ENCODE assay signal across 16 cellular contexts in the genomic region with DNA sequence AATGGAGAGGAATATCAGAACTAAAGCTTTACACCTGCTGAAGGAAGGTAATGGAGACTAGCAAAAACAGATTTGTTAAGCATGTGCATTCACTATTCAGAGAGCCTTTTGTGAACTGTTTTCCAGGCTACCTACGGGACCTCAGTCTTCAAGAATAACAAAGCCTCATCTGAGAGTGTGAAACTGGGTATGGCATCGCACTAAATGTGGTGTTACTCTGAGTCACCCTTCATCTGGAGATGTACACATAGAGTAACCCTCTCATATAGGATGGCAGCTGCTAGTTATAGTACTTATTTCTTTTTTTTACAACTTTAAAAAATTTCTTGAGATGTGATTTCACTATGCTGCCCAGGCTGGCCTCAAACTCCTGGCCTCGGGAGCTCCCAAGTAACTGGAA.
"Had no signal": no experiment of that assay in that cellular context is flagged by ENCODE, and none has a peak within 500 bp of the region (broad histone marks: within the 10 kb centered on the region; RNA-seq: fewer than 3 reads in every experiment).

No MANE protein-coding gene starts in this region.

- H3K4me3 Mint-ChIP-seq: activated CD4-positive, alpha-beta memory T cell treated with anti-CD3 and anti-CD28 coated beads, Interleukin-2, amount 10 ng/mL, durations not matched to agents 7 days and 5 days; activated naive CD8-positive, alpha-beta T cell treated with anti-CD3 and anti-CD28 coated beads, Interleukin-2, amount 50 U/mL, for 24 hours; activated T-cell treated with anti-CD3 and anti-CD28 coated beads, Interleukin-2, amount 50 U/mL, for 72 hours; effector memory CD8-positive, alpha-beta T cell; mesothelial cell of epicardium; stimulated activated naive CD8-positive, alpha-beta T cell treated with anti-CD3 and anti-CD28 coated beads, Interleukin-15, Interleukin-2, amounts not matched to agents 100 ng/mL and 50 ng/mL, for 24 hours had no signal

- ATAC-seq: activated naive CD8-positive, alpha-beta T cell treated with anti-CD3 and anti-CD28 coated beads, Interleukin-2, amount 50 U/mL, for 24 hours; activated T-cell treated with anti-CD3 and anti-CD28 coated beads, Interleukin-2, amount 50 U/mL, for 72 hours; effector memory CD8-positive, alpha-beta T cell had no signal

- H3K36me3 ChIP-seq: cardiac muscle cell, ovary had no signal

- H3K4me1 Mint-ChIP-seq: activated CD4-positive, alpha-beta memory T cell treated with anti-CD3 and anti-CD28 coated beads, Interleukin-2, amount 10 ng/mL, durations not matched to agents 7 days and 5 days; activated naive CD8-positive, alpha-beta T cell treated with anti-CD3 and anti-CD28 coated beads, Interleukin-2, amount 50 U/mL, for 24 hours had no signal

- H3K4me3 ChIP-seq: cardiac muscle cell, ovary had no signal

- H3K9me3 Mint-ChIP-seq: stimulated activated naive CD8-positive, alpha-beta T cell treated with anti-CD3 and anti-CD28 coated beads, Interleukin-15, Interleukin-2, amounts not matched to agents 100 ng/mL and 50 ng/mL, for 24 hours had no signal

- H3K27me3 ChIP-seq: cardiac muscle cell, ovary had no signal

- H3K27me3 Mint-ChIP-seq: activated CD4-positive, alpha-beta memory T cell treated with anti-CD3 and anti-CD28 coated beads, Interleukin-2, amount 10 ng/mL, durations not matched to agents 7 days and 5 days; activated naive CD8-positive, alpha-beta T cell treated with anti-CD3 and anti-CD28 coated beads, Interleukin-2, amount 50 U/mL, for 24 hours; effector memory CD8-positive, alpha-beta T cell; stimulated activated naive CD8-positive, alpha-beta T cell treated with anti-CD3 and anti-CD28 coated beads, Interleukin-15, Interleukin-2, amounts not matched to agents 100 ng/mL and 50 ng/mL, for 24 hours had no signal

- H3K27ac Mint-ChIP-seq: activated CD4-positive, alpha-beta memory T cell treated with anti-CD3 and anti-CD28 coated beads, Interleukin-2, amount 10 ng/mL, durations not matched to agents 7 days and 5 days; activated naive CD8-positive, alpha-beta T cell treated with anti-CD3 and anti-CD28 coated beads, Interleukin-2, amount 50 U/mL, for 24 hours; activated T-cell treated with anti-CD3 and anti-CD28 coated beads, Interleukin-2, amount 50 U/mL, for 72 hours; effector memory CD8-positive, alpha-beta T cell; mesothelial cell of epicardium; stimulated activated naive CD8-positive, alpha-beta T cell treated with anti-CD3 and anti-CD28 coated beads, Interleukin-15, Interleukin-2, amounts not matched to agents 100 ng/mL and 50 ng/mL, for 24 hours had no signal

- DNase-seq: activated CD4-positive, alpha-beta memory T cell treated with anti-CD3 and anti-CD28 coated beads, Interleukin-2, amount 10 ng/mL, durations not matched to agents 7 days and 5 days; activated gamma-delta T cell treated with Interleukin-2 at 50 U/mL for 16 hours; activated naive CD8-positive, alpha-beta T cell treated with anti-CD3 and anti-CD28 coated beads, Interleukin-2, amount 50 U/mL, for 24 hours; activated T-cell treated with anti-CD3 and anti-CD28 coated beads, Interleukin-2, amount 50 U/mL, for 72 hours; cortex of kidney; effector memory CD8-positive, alpha-beta T cell; kidney glomerular epithelial cell; ovary; stimulated activated CD4-positive, alpha-beta T cell treated with anti-CD3 and anti-CD28 coated beads, Interleukin-4, amount 100 ng/mL, for 1 hour; stimulated activated CD8-positive, alpha-beta memory T cell treated with anti-CD3 and anti-CD28 coated beads, Interleukin-4, amount 100 ng/mL, for 48 hours; T1000 had no signal

- FAIRE-seq: astrocyte, urothelium cell line had no signal

- H3K27ac ChIP-seq: cardiac muscle cell, ovary had no signal

- H3K9me3 ChIP-seq: ovary had no signal
